ENCODE assay signal across 18 cellular contexts in the genomic region with DNA sequence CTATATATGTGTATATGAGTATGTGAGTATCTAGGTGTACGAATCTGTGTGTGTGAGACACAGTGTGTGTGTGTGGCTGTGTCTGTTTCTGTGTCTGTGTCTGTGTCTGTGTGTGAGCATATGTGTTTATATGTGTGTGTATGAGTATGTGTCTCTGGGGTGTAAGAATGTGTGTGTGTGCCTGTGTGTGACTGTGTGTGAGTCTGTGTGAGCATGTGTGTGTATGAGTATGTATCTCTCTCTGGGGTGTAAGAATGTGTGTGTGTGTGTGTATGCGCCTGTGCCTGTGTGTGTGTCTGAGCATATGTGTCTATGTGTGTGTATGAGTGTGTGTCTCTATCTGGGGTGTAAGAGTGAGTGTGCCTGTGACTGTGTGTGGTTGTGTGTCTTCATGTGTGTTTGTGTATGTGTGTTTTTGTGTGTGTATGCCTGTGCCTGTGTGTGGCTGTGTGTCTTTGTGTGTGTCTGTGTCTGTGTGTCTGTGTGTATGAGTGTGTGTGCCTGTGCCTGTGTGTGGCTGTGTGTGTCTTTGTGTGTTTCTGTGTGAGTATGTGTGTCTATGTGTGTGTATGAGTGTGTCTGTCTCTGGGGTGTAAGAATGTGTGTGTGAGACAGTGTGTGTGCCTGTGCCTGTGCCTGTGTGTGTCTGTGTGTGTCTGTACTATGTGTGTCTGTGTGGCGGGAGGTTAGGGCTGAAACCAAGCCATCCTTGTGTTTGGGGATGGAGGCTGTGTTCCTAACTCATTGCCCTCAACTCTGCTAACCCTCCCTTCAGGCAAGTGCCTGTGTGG. TPM values are rescaled to one million over a fixed set of nuclear protein-coding genes. Genes with fewer than 3 reads are reported as not detected.
"Had no signal": no experiment of that assay in that cellular context is flagged by ENCODE, and none has a peak within 500 bp of the region (broad histone marks: within the 10 kb centered on the region; RNA-seq: fewer than 3 reads in every experiment).

No MANE protein-coding gene starts in this region.

- H3K36me3 ChIP-seq: WERI-Rb-1 had no signal

- H3K9me3 ChIP-seq: esophagus muscularis mucosa, suprapubic skin, upper lobe of left lung had no signal

- H3K27ac ChIP-seq: cardiac muscle cell, esophagus muscularis mucosa, foreskin keratinocyte, suprapubic skin, upper lobe of left lung, WERI-Rb-1 had no signal

- H3K4me2 ChIP-seq: smooth muscle cell had no signal

- H3K4me3 ChIP-seq: cardiac muscle cell, esophagus muscularis mucosa, smooth muscle cell, suprapubic skin, upper lobe of left lung had no signal

- H3K27me3 ChIP-seq: cardiac muscle cell, esophagus muscularis mucosa, foreskin keratinocyte, suprapubic skin had no signal

- ATAC-seq: activated CD4-positive, alpha-beta T cell treated with anti-CD3 and anti-CD28 coated beads for 36 hours; activated CD8-positive, alpha-beta memory T cell treated with anti-CD3 and anti-CD28 coated beads, Interleukin-2, amount 10 ng/mL, durations not matched to agents 7 days and 5 days; foreskin keratinocyte; natural killer cell treated with Interleukin-12 subunit alpha and Interleukin-12 subunit beta and Interleukin-15 and Interleukin-18, amount 100 ng/mL, for 72 hours; right cardiac atrium; stimulated activated naive CD8-positive, alpha-beta T cell treated with anti-CD3 and anti-CD28 coated beads, Interleukin-15, Interleukin-2, amounts not matched to agents 100 U/mL and 50 U/mL, for 24 hours had no signal

- FAIRE-seq: endometrium had no signal

- DNase-seq: activated CD4-positive, alpha-beta memory T cell treated with anti-CD3 and anti-CD28 coated beads for 36 hours; activated CD4-positive, alpha-beta T cell treated with anti-CD3 and anti-CD28 coated beads for 36 hours; activated CD8-positive, alpha-beta memory T cell treated with anti-CD3 and anti-CD28 coated beads, Interleukin-2, amount 10 ng/mL, durations not matched to agents 7 days and 5 days; activated naive CD4-positive, alpha-beta T cell treated with anti-CD3 and anti-CD28 coated beads, Interleukin-2, amount 10 ng/mL, durations not matched to agents 7 days and 5 days; activated T-cell treated with anti-CD3 and anti-CD28 coated beads, Interleukin-2, amount 50 U/mL, for 1 hour; foreskin keratinocyte; glutamatergic neuron; nucleus accumbens; stimulated activated naive CD8-positive, alpha-beta T cell treated with anti-CD3 and anti-CD28 coated beads, Interleukin-15, Interleukin-2, amounts not matched to agents 100 U/mL and 50 U/mL, for 24 hours; WERI-Rb-1 had no signal

RNA-seq across cellular contexts. Expression of a gene that starts 11.2 kb away (rescaled TPM):
- total RNA-seq: natural killer cell treated with Interleukin-12 subunit alpha and Interleukin-12 subunit beta and Interleukin-15 and Interleukin-18, amount 100 ng/mL, for 72 hours had no signal

RNA-seq across cellular contexts. Expression of a gene that starts 37.2 kb away (rescaled TPM):
- total RNA-seq: natural killer cell treated with Interleukin-12 subunit alpha and Interleukin-12 subunit beta and Interleukin-15 and Interleukin-18, amount 100 ng/mL, for 72 hours had no signal
